Comparison of ENCODE assay signal across 9 cellular contexts in the genomic region with DNA sequence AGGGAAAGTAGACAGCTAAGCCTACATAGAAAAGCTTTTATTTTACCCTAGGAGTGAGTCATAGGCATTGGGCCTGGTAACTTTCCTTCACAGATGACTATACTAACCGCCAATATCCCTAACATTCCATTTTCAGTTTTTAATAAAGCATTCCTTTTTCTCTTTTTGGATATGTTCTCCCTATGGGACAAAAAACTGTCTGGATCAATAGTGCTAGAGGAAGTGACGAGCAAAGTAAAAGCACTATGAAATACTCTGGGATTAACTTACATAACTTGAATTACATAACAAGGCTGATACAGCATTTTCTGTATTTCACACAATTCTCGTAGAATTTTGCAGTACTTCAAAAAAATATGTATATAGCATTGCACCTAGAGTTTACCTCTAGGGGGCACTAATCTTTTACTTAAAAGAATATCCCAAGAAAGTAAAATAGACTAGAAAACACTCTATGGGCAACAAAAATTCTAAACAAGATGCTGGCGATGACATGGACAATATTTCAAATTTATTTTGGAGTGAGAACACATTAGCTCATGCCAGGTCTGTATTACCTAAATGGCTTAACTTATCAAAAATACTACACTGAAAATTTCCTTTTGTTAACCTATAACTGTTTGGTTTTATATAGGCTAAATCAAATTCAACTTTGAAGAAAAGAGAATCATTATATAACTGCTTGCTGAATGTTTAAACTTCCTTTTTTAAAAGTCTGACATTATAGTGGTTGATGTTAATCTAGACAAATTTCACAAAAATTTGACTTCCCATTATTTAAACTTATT.
DNase-seq lines count a peak whose midpoint lies in the region; ATAC-seq and TF ChIP-seq lines count a peak whose summit lies in the region.
"Had no signal": no experiment of that assay in that cellular context is flagged by ENCODE, and none has a peak within 500 bp of the region (broad histone marks: within the 10 kb centered on the region; RNA-seq: fewer than 3 reads in every experiment).

No MANE protein-coding gene starts in this region.

- H3K36me3 ChIP-seq in GM06990 (ENCODE audit: control insufficient read depth, insufficient read depth, low read length) (no peaks in the 10 kb centered on the region), rectal smooth muscle tissue (ENCODE audit: control insufficient read depth, insufficient read depth, low read length) (no peaks in the 10 kb centered on the region)
- H3K36me3 ChIP-seq in effector memory CD4-positive, alpha-beta T cell (ENCODE audit: control insufficient read depth, insufficient read depth, low read length): no peaks in the 10 kb centered on the region

- ATAC-seq in HG03565 (IDR thresholded peaks at IDR 0.05; ENCODE audit: unreplicated experiment) (no peak), HG02973 (IDR thresholded peaks at IDR 0.05; ENCODE audit: unreplicated experiment) (no peak)

- peaks cover 12% of the 10 kb centered on the region for H3K4me1 ChIP-seq in rectal smooth muscle tissue (ENCODE audit: control insufficient read depth, insufficient read depth, low read length)
- no peaks in the 10 kb centered on the region for H3K4me1 ChIP-seq in effector memory CD4-positive, alpha-beta T cell (ENCODE audit: control insufficient read depth, insufficient read depth, low read length, poor library complexity, severe bottlenecking)

- H3K27me3 ChIP-seq in GM06990 (replicated peaks; ENCODE audit: control insufficient read depth, insufficient read depth, low read length): no peaks in the 10 kb centered on the region
- H3K27me3 ChIP-seq in rectal smooth muscle tissue (ENCODE audit: control insufficient read depth, insufficient read depth, low read length): no peaks in the 10 kb centered on the region
- H3K27me3 ChIP-seq in effector memory CD4-positive, alpha-beta T cell (replicated peaks; ENCODE audit: control insufficient read depth, insufficient read depth, low read length, poor library complexity, severe bottlenecking): no peaks in the 10 kb centered on the region

- TF ChIP-seq CTCF in GM06990 (IDR thresholded peaks at IDR 0.05; ENCODE audit: insufficient read depth, low read length, poor library complexity, severe bottlenecking): peak; percentile 52
- peak; percentile 51 for TF ChIP-seq CTCF in fibroblast of villous mesenchyme (IDR thresholded peaks at IDR 0.05; ENCODE audit: insufficient read depth, low read depth, low read length)

- H3K27ac ChIP-seq in rectal smooth muscle tissue (ENCODE audit: low read depth, low read length): peak overlapping the region; percentile 50
- no peak overlapping the region for H3K27ac ChIP-seq in effector memory CD4-positive, alpha-beta T cell (ENCODE audit: insufficient read depth, low read length, poor library complexity, severe bottlenecking)

- DNase-seq in GM06990 (ENCODE audit: extremely low read depth, insufficient read length) (no peak), LoVo (ENCODE audit: low spot score) (peak; percentile 46), SKM-1 treated with dmso at 0.1 percent for 144 hours (lab: John Stamatoyannopoulos, UW; ENCODE audit: unreplicated experiment) (peak; percentile 84), fibroblast of villous mesenchyme (ENCODE audit: low read depth) (peak; percentile 86)
- DNase-seq in effector memory CD4-positive, alpha-beta T cell: no peak
- DNase-seq: activated B cell treated with CpG ODN at 0.5 μM for 24 hours had no signal

- H3K9ac ChIP-seq in rectal smooth muscle tissue (ENCODE audit: low read length): no peak overlapping the region

- H3K9me3 ChIP-seq in effector memory CD4-positive, alpha-beta T cell (ENCODE audit: control insufficient read depth, low read length): no peaks in the 10 kb centered on the region

- no peak overlapping the region for H3K4me3 ChIP-seq in GM06990 (replicated peaks; ENCODE audit: low read depth, low read length)
- H3K4me3 ChIP-seq in fibroblast of villous mesenchyme (ENCODE audit: low read depth, low read length): no peak overlapping the region
- H3K4me3 ChIP-seq in rectal smooth muscle tissue (ENCODE audit: low read length): no peak overlapping the region
- H3K4me3 ChIP-seq in effector memory CD4-positive, alpha-beta T cell (ENCODE audit: insufficient read depth, low read depth, low read length, poor library complexity, severe bottlenecking): no peak overlapping the region

Comparison
In these comparisons a context has a peak if more than half of its experiments do, and no peak if none do; other contexts are left out.
1. DNase-seq: peak in LoVo (single experiment), SKM-1 treated with dmso at 0.1 percent for 144 hours (single experiment) and fibroblast of villous mesenchyme (single experiment); none in GM06990 (single experiment) and effector memory CD4-positive, alpha-beta T cell (0 of 3).